ENCODE assay signal across 21 cellular contexts in the genomic region with DNA sequence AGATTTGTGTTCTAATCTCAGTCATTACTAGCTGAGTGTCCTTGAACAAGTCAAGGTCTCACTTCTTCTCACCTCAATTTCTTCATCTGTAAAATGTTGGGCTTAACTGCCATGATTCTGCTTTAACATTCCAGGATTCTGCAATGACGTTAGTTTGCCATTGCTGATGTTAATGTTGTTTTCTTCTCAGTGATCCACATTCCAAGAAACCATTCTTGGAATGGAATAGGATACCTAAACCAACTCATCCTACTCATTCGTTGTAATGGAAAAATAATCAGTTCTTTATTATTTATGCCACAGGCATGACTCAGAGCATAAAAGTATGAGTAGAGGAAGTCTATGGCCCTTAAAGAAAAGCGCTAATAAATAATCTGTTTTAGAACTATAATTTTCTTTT.
DNase-seq lines count a peak whose midpoint lies in the region; ATAC-seq and TF ChIP-seq lines count a peak whose summit lies in the region.
"Had no signal": no experiment of that assay in that cellular context is flagged by ENCODE, and none has a peak within 500 bp of the region (broad histone marks: within the 10 kb centered on the region; RNA-seq: fewer than 3 reads in every experiment).

No MANE protein-coding gene starts in this region.

- no peak overlapping the region for H3K27ac Mint-ChIP-seq in activated naive CD4-positive, alpha-beta T cell treated with anti-CD3 and anti-CD28 coated beads, Interleukin-2, amount 10 ng/mL, durations not matched to agents 7 days and 5 days
- H3K27ac Mint-ChIP-seq: activated CD4-positive, alpha-beta T cell treated with anti-CD3 and anti-CD28 coated beads for 36 hours; activated naive CD8-positive, alpha-beta T cell treated with anti-CD3 and anti-CD28 coated beads for 36 hours; natural killer cell treated with Interleukin-12 subunit alpha and Interleukin-12 subunit beta and Interleukin-15 and Interleukin-18, amount 100 ng/mL, for 72 hours; stimulated activated effector memory CD8-positive, alpha-beta T cell treated with anti-CD3 and anti-CD28 coated beads, Interleukin-12 subunit alpha, Interleukin-12 subunit beta, amount 100 ng/mL, for 72 hours had no signal

- ATAC-seq in RWPE2 (ENCODE audit: low read depth), result no peak
- ATAC-seq: activated CD4-positive, alpha-beta T cell treated with anti-CD3 and anti-CD28 coated beads for 36 hours; left colon; natural killer cell treated with Interleukin-12 subunit alpha and Interleukin-12 subunit beta and Interleukin-15 and Interleukin-18, amount 100 ng/mL, for 72 hours; right lobe of liver; stimulated activated effector memory CD8-positive, alpha-beta T cell treated with anti-CD3 and anti-CD28 coated beads, Interleukin-12 subunit alpha, Interleukin-12 subunit beta, amount 100 ng/mL, for 72 hours had no signal

- no peaks in the 10 kb centered on the region for H3K27me3 ChIP-seq in RWPE2 (ENCODE audit: insufficient read depth, poor library complexity, severe bottlenecking)
- H3K27me3 ChIP-seq: cardiac muscle cell, right lobe of liver had no signal

- H3K27ac ChIP-seq in RWPE2 (ENCODE audit: poor library complexity, severe bottlenecking), result peak overlapping the region; percentile 51
- H3K27ac ChIP-seq: cardiac muscle cell, dorsolateral prefrontal cortex, right lobe of liver, thoracic aorta had no signal

- peaks cover 48% of the 10 kb centered on the region for H3K4me1 ChIP-seq in RWPE2 (ENCODE audit: insufficient read depth, poor library complexity, severe bottlenecking)
- H3K4me1 ChIP-seq: right lobe of liver had no signal

- no peak overlapping the region for H3K4me3 ChIP-seq in RWPE2 (ENCODE audit: severe bottlenecking)
- no peak overlapping the region for H3K4me3 ChIP-seq in skeletal muscle cell (ENCODE audit: low read depth, low read length)
- H3K4me3 ChIP-seq: cardiac muscle cell, dorsolateral prefrontal cortex, right lobe of liver, thoracic aorta had no signal

- TF ChIP-seq CTCF in RWPE2 (IDR thresholded peaks at IDR 0.05; ENCODE audit: poor library complexity, severe bottlenecking), result no peak

- DNase-seq in EH (ENCODE audit: low read depth) (peak; percentile 93), RWPE2 (ENCODE audit: low spot score) (no peak), dedifferentiated amniotic fluid mesenchymal stem cell (ENCODE audit: extremely low spot score) (peak; percentile 38), skeletal muscle cell (ENCODE audit: low read depth) (peak; percentile 39), KBM-7 (no peak), NCI-H774 (lab: John Stamatoyannopoulos, UW) (no peak)
- no peak for DNase-seq in activated naive CD4-positive, alpha-beta T cell treated with anti-CD3 and anti-CD28 coated beads, Interleukin-2, amount 10 ng/mL, durations not matched to agents 7 days and 5 days
- DNase-seq: activated CD4-positive, alpha-beta T cell treated with anti-CD3 and anti-CD28 coated beads for 36 hours; activated naive CD8-positive, alpha-beta T cell treated with anti-CD3 and anti-CD28 coated beads for 36 hours; dorsolateral prefrontal cortex; glutamatergic neuron; H7; left colon; NCI-H1436; NCI-H2171; NCI-H524 treated with DMSO at 0.1 percent for 48 hours; right lobe of liver had no signal

- no peaks in the 10 kb centered on the region for H3K36me3 ChIP-seq in RWPE2 (ENCODE audit: low read depth)
- H3K36me3 ChIP-seq: cardiac muscle cell, right lobe of liver, thoracic aorta had no signal

- no peaks in the 10 kb centered on the region for H3K4me1 Mint-ChIP-seq in activated naive CD4-positive, alpha-beta T cell treated with anti-CD3 and anti-CD28 coated beads, Interleukin-2, amount 10 ng/mL, durations not matched to agents 7 days and 5 days
- H3K4me1 Mint-ChIP-seq: activated CD4-positive, alpha-beta T cell treated with anti-CD3 and anti-CD28 coated beads for 36 hours; activated naive CD8-positive, alpha-beta T cell treated with anti-CD3 and anti-CD28 coated beads for 36 hours; stimulated activated effector memory CD8-positive, alpha-beta T cell treated with anti-CD3 and anti-CD28 coated beads, Interleukin-12 subunit alpha, Interleukin-12 subunit beta, amount 100 ng/mL, for 72 hours had no signal

- H3K9me3 ChIP-seq in RWPE2 (ENCODE audit: severe bottlenecking), result no peaks in the 10 kb centered on the region
- H3K9me3 ChIP-seq: right lobe of liver, thoracic aorta had no signal

- CTCF ChIA-PET in activated naive CD4-positive, alpha-beta T cell treated with anti-CD3 and anti-CD28 coated beads, Interleukin-2, amount 10 ng/mL, durations not matched to agents 7 days and 5 days (lab: Charles Lee), result no interaction called here

- no peak overlapping the region for H3K4me3 Mint-ChIP-seq in activated naive CD4-positive, alpha-beta T cell treated with anti-CD3 and anti-CD28 coated beads, Interleukin-2, amount 10 ng/mL, durations not matched to agents 7 days and 5 days
- H3K4me3 Mint-ChIP-seq: activated CD4-positive, alpha-beta T cell treated with anti-CD3 and anti-CD28 coated beads for 36 hours; activated naive CD8-positive, alpha-beta T cell treated with anti-CD3 and anti-CD28 coated beads for 36 hours; natural killer cell treated with Interleukin-12 subunit alpha and Interleukin-12 subunit beta and Interleukin-15 and Interleukin-18, amount 100 ng/mL, for 72 hours; stimulated activated effector memory CD8-positive, alpha-beta T cell treated with anti-CD3 and anti-CD28 coated beads, Interleukin-12 subunit alpha, Interleukin-12 subunit beta, amount 100 ng/mL, for 72 hours had no signal

- no peaks in the 10 kb centered on the region for H3K9me3 Mint-ChIP-seq in activated naive CD4-positive, alpha-beta T cell treated with anti-CD3 and anti-CD28 coated beads, Interleukin-2, amount 10 ng/mL, durations not matched to agents 7 days and 5 days
- H3K9me3 Mint-ChIP-seq: activated naive CD8-positive, alpha-beta T cell treated with anti-CD3 and anti-CD28 coated beads for 36 hours had no signal

- in situ Hi-C loops in KBM-7 (cut with MboI; ENCODE audit: low pct_unique_long_range_greater_than_20kb, low sequenced_read_pairs), result no loop called here

- no peaks in the 10 kb centered on the region for H3K36me3 Mint-ChIP-seq in activated naive CD4-positive, alpha-beta T cell treated with anti-CD3 and anti-CD28 coated beads, Interleukin-2, amount 10 ng/mL, durations not matched to agents 7 days and 5 days
- H3K36me3 Mint-ChIP-seq: activated naive CD8-positive, alpha-beta T cell treated with anti-CD3 and anti-CD28 coated beads for 36 hours; natural killer cell treated with Interleukin-12 subunit alpha and Interleukin-12 subunit beta and Interleukin-15 and Interleukin-18, amount 100 ng/mL, for 72 hours; stimulated activated effector memory CD8-positive, alpha-beta T cell treated with anti-CD3 and anti-CD28 coated beads, Interleukin-12 subunit alpha, Interleukin-12 subunit beta, amount 100 ng/mL, for 72 hours had no signal

- H3K27me3 Mint-ChIP-seq in activated naive CD4-positive, alpha-beta T cell treated with anti-CD3 and anti-CD28 coated beads, Interleukin-2, amount 10 ng/mL, durations not matched to agents 7 days and 5 days, result no peaks in the 10 kb centered on the region
- H3K27me3 Mint-ChIP-seq: activated CD4-positive, alpha-beta T cell treated with anti-CD3 and anti-CD28 coated beads for 36 hours; activated naive CD8-positive, alpha-beta T cell treated with anti-CD3 and anti-CD28 coated beads for 36 hours had no signal

Comparison
In these comparisons a context has a peak if more than half of its experiments do, and no peak if none do; other contexts are left out.
1. DNase-seq: peak in EH (single experiment), dedifferentiated amniotic fluid mesenchymal stem cell (single experiment) and skeletal muscle cell (single experiment); none in RWPE2 (single experiment), activated naive CD4-positive, alpha-beta T cell treated with anti-CD3 and anti-CD28 coated beads, Interleukin-2, amount 10 ng/mL, durations not matched to agents 7 days and 5 days (single experiment), KBM-7 (single experiment) and NCI-H774 (single experiment).